ENCODE assay signal across 22 cellular contexts in genomic region chr22:17303441-17303839, GRCh38.
DNase-seq lines count a peak whose midpoint lies in the region; ATAC-seq and TF ChIP-seq lines count a peak whose summit lies in the region.
"Had no signal": no experiment of that assay in that cellular context is flagged by ENCODE, and none has a peak within 500 bp of the region (broad histone marks: within the 10 kb centered on the region; RNA-seq: fewer than 3 reads in every experiment).

No MANE protein-coding gene starts in this region.

- H3K27me3 ChIP-seq in GM23338 (ENCODE audit: insufficient read depth): no peaks in the 10 kb centered on the region
- H3K27me3 ChIP-seq in body of pancreas: no peaks in the 10 kb centered on the region
- H3K27me3 ChIP-seq: testis had no signal

- H3K36me3 ChIP-seq in GM23338 (ENCODE audit: insufficient read depth) (no peaks in the 10 kb centered on the region), body of pancreas (replicated peaks in 1 of 2; ENCODE audit: insufficient read depth in 1 of 2, low read depth in 2 of 2) (no peaks in the 10 kb centered on the region)
- H3K36me3 ChIP-seq: lower lobe of right lung had no signal

- no peaks in the 10 kb centered on the region for H3K9me3 Mint-ChIP-seq in activated CD4-positive, alpha-beta T cell treated with anti-CD3 and anti-CD28 coated beads for 36 hours (ENCODE audit: low read depth)
- H3K9me3 Mint-ChIP-seq in GM23338: peaks cover 16% of the 10 kb centered on the region
- no peaks in the 10 kb centered on the region for H3K9me3 Mint-ChIP-seq in activated T-helper 2 cell treated with anti-CD3 and anti-CD28 coated beads, Interferon-gamma antibody, Interleukin-2, Interleukin-4, amounts not matched to agents 10 μg/mL and 5 μg/mL and 100 μg/mL, durations not matched to agents 14 hours and 24 hours and 36 hours
- peaks cover 0 to 3% (median 0%) of the 10 kb centered on the region in 9 donors for H3K9me3 Mint-ChIP-seq in naive thymus-derived CD8-positive, alpha-beta T cell

- no peaks in the 10 kb centered on the region for H3K79me2 ChIP-seq in GM23338 (replicated peaks; ENCODE audit: insufficient read depth)

- CTCF ChIA-PET in activated CD4-positive, alpha-beta T cell treated with anti-CD3 and anti-CD28 coated beads for 36 hours (lab: Charles Lee): no interaction called here

- intact Hi-C loops in activated CD4-positive, alpha-beta T cell treated with anti-CD3 and anti-CD28 coated beads for 36 hours (cut with DNase I, micrococcal nuclease): no loop called here
- intact Hi-C loops in activated T-helper 2 cell treated with anti-CD3 and anti-CD28 coated beads, Interferon-gamma antibody, Interleukin-2, Interleukin-4, amounts not matched to agents 10 μg/mL and 5 μg/mL and 100 μg/mL, durations not matched to agents 14 hours and 24 hours and 36 hours (cut with micrococcal nuclease): loop anchor here (5.0 to 10.0 kb wide), 2 partner anchors 86 to 229 kb away; partner anchors contain the start of gene ADA2
- intact Hi-C loops in body of pancreas (cut with DNase I): no loop called here

- H3K4me3 Mint-ChIP-seq in activated CD4-positive, alpha-beta T cell treated with anti-CD3 and anti-CD28 coated beads for 36 hours: no peak overlapping the region
- no peak overlapping the region; the same call in 2 of the 3 replicates for H3K4me3 Mint-ChIP-seq in GM23338
- no peak overlapping the region for H3K4me3 Mint-ChIP-seq in activated T-helper 2 cell treated with anti-CD3 and anti-CD28 coated beads, Interferon-gamma antibody, Interleukin-2, Interleukin-4, amounts not matched to agents 10 μg/mL and 5 μg/mL and 100 μg/mL, durations not matched to agents 14 hours and 24 hours and 36 hours (ENCODE audit: low read depth)
- peak overlapping the region in 7 of 10 donors; percentile 36 to 65 (median 60) for H3K4me3 Mint-ChIP-seq in naive thymus-derived CD8-positive, alpha-beta T cell

- 0 out of 2 replicates have a peak, but pooled peaks cover 10% of the 10 kb centered on the region for H3K4me1 ChIP-seq in GM23338 (ENCODE audit: insufficient read depth)
- no peaks in the 10 kb centered on the region for H3K4me1 ChIP-seq in body of pancreas
- H3K4me1 ChIP-seq: lower lobe of right lung, testis had no signal

- no peak overlapping the region for H3K4me2 ChIP-seq in GM23338

- no peaks in the 10 kb centered on the region for H4K20me1 ChIP-seq in GM23338 (replicated peaks; ENCODE audit: insufficient read depth)

- TF ChIP-seq CTCF in GM23338 (conservative IDR thresholded peaks at IDR 0.05; ENCODE audit: low read depth in 2 of 2) (no peak), body of pancreas (IDR thresholded peaks at IDR 0.05) (no peak)

- H3K9me2 ChIP-seq in GM23338 (ENCODE audit: insufficient read depth): 0 out of 2 replicates have a peak, but pooled peaks cover 4% of the 10 kb centered on the region

- peak overlapping the region; percentile 94 for H3K27ac Mint-ChIP-seq in activated CD4-positive, alpha-beta T cell treated with anti-CD3 and anti-CD28 coated beads for 36 hours
- H3K27ac Mint-ChIP-seq in GM23338: no peak overlapping the region
- H3K27ac Mint-ChIP-seq in activated T-helper 2 cell treated with anti-CD3 and anti-CD28 coated beads, Interferon-gamma antibody, Interleukin-2, Interleukin-4, amounts not matched to agents 10 μg/mL and 5 μg/mL and 100 μg/mL, durations not matched to agents 14 hours and 24 hours and 36 hours: peak overlapping the region; percentile 20
- H3K27ac Mint-ChIP-seq in naive thymus-derived CD8-positive, alpha-beta T cell: peak overlapping the region in 7 of 10 donors; percentile 16 to 92 (median 78)

- no peaks in the 10 kb centered on the region for H3K9me3 ChIP-seq in body of pancreas
- H3K9me3 ChIP-seq: lower lobe of right lung, testis had no signal

- WGBS in body of pancreas, 2 donors: 80 to 90% methylated on average over 15 of the region's 15 CpGs

- H3K4me3 ChIP-seq in GM23338 (no peak overlapping the region), body of pancreas (no peak overlapping the region)
- H3K4me3 ChIP-seq: lower lobe of right lung, testis had no signal

- H3K27ac ChIP-seq in GM23338 (ENCODE audit: low read depth): no peak overlapping the region
- no peak overlapping the region for H3K27ac ChIP-seq in body of pancreas
- H3K27ac ChIP-seq: lower lobe of right lung, testis had no signal

- ATAC-seq in activated CD4-positive, alpha-beta T cell treated with anti-CD3 and anti-CD28 coated beads for 36 hours: no peak
- ATAC-seq in GM23338: no peak
- ATAC-seq in naive thymus-derived CD8-positive, alpha-beta T cell: no peak
- no peak for ATAC-seq in GM21381 (IDR thresholded peaks at IDR 0.05; ENCODE audit: unreplicated experiment)
- no peak for ATAC-seq in body of pancreas

- H3K36me3 Mint-ChIP-seq in activated CD4-positive, alpha-beta T cell treated with anti-CD3 and anti-CD28 coated beads for 36 hours (ENCODE audit: low read depth): no peaks in the 10 kb centered on the region
- peaks cover 9% of the 10 kb centered on the region; the same call in 2 of the 3 replicates for H3K36me3 Mint-ChIP-seq in GM23338 (ENCODE audit: low read depth)
- no peaks in the 10 kb centered on the region for H3K36me3 Mint-ChIP-seq in activated T-helper 2 cell treated with anti-CD3 and anti-CD28 coated beads, Interferon-gamma antibody, Interleukin-2, Interleukin-4, amounts not matched to agents 10 μg/mL and 5 μg/mL and 100 μg/mL, durations not matched to agents 14 hours and 24 hours and 36 hours (ENCODE audit: low read depth)
- no peaks in the 10 kb centered on the region for H3K36me3 Mint-ChIP-seq in naive thymus-derived CD8-positive, alpha-beta T cell

- H3F3A ChIP-seq in GM23338 (replicated peaks; ENCODE audit: low read depth): no peaks in the 10 kb centered on the region; the same call in 1 of the 2 replicates

- H2AFZ ChIP-seq in GM23338: peak overlapping the region; percentile 59

- POLR2A ChIA-PET in activated CD4-positive, alpha-beta T cell treated with anti-CD3 and anti-CD28 coated beads for 36 hours (lab: Charles Lee): no interaction called here
- POLR2A ChIA-PET in naive thymus-derived CD8-positive, alpha-beta T cell (lab: Charles Lee): interaction anchor here (0.7 kb wide), 1 partner anchor 134 kb away, joined by 3 read pairs; no protein-coding TSS in a partner anchor

- no peak for DNase-seq in activated CD4-positive, alpha-beta T cell treated with anti-CD3 and anti-CD28 coated beads for 36 hours
- no peak for DNase-seq in activated CD4-positive, alpha-beta T cell treated with anti-CD3 and anti-CD28 coated beads for 48 hours
- DNase-seq in GM23338 (ENCODE audit: low spot score) (no peak), anterior cingulate cortex (lab: John Stamatoyannopoulos, UW) (no peak), body of pancreas (no peak)
- no peak for DNase-seq in activated T-helper 2 cell treated with anti-CD3 and anti-CD28 coated beads, Interferon-gamma antibody, Interleukin-2, Interleukin-4, amounts not matched to agents 10 μg/mL and 5 μg/mL and 100 μg/mL, durations not matched to agents 14 hours and 24 hours and 36 hours (ENCODE audit: low spot score)
- no peak for DNase-seq in naive thymus-derived CD8-positive, alpha-beta T cell
- DNase-seq: aorta, cerebellar nuclear complex, foreskin fibroblast, H7, islet precursor cell, Karpas-422, lower lobe of right lung, NCI-H1092, NCI-H2029, NCI-H226, NCI-H82, Right ventricle myocardium superior, SW 1271, testis had no signal

- TF ChIP-seq POLR2A in body of pancreas (IDR thresholded peaks at IDR 0.05): no peak

- H3K4me1 Mint-ChIP-seq in activated CD4-positive, alpha-beta T cell treated with anti-CD3 and anti-CD28 coated beads for 36 hours: peaks cover 18% of the 10 kb centered on the region
- H3K4me1 Mint-ChIP-seq in GM23338: peaks cover 18% of the 10 kb centered on the region
- peaks cover 30% of the 10 kb centered on the region for H3K4me1 Mint-ChIP-seq in activated T-helper 2 cell treated with anti-CD3 and anti-CD28 coated beads, Interferon-gamma antibody, Interleukin-2, Interleukin-4, amounts not matched to agents 10 μg/mL and 5 μg/mL and 100 μg/mL, durations not matched to agents 14 hours and 24 hours and 36 hours (ENCODE audit: low read depth)
- peaks cover 12 to 36% (median 29%) of the 10 kb centered on the region in 4 donors for H3K4me1 Mint-ChIP-seq in naive thymus-derived CD8-positive, alpha-beta T cell

- no peaks in the 10 kb centered on the region for H3K27me3 Mint-ChIP-seq in activated CD4-positive, alpha-beta T cell treated with anti-CD3 and anti-CD28 coated beads for 36 hours
- H3K27me3 Mint-ChIP-seq in GM23338 (ENCODE audit: insufficient read depth, low read depth, poor library complexity): peaks cover 21% of the 10 kb centered on the region
- no peaks in the 10 kb centered on the region for H3K27me3 Mint-ChIP-seq in activated T-helper 2 cell treated with anti-CD3 and anti-CD28 coated beads, Interferon-gamma antibody, Interleukin-2, Interleukin-4, amounts not matched to agents 10 μg/mL and 5 μg/mL and 100 μg/mL, durations not matched to agents 14 hours and 24 hours and 36 hours (ENCODE audit: low read depth)
- H3K27me3 Mint-ChIP-seq in naive thymus-derived CD8-positive, alpha-beta T cell: no peaks in the 10 kb centered on the region

TF ChIP-seq in GM23338, 12 proteins besides CTCF, POLR2A, EP300 and RAD21:
- TF ChIP-seq ZNF114 (CRISPR knock-in tag; IDR thresholded peaks at IDR 0.05) (no peak), ZNF331 (CRISPR knock-in tag; IDR thresholded peaks at IDR 0.05; ENCODE audit: low read depth) (no peak), CREB1 (CRISPR knock-in tag; IDR thresholded peaks at IDR 0.05; ENCODE audit: low read depth) (no peak), EZH2 (IDR thresholded peaks at IDR 0.05; ENCODE audit: low read depth, unreplicated experiment) (no peak), NANOG (IDR thresholded peaks at IDR 0.05; ENCODE audit: borderline replicate concordance) (no peak)

Comparison
In these comparisons a context has a peak if more than half of its experiments do, and no peak if none do; other contexts are left out.
1. H3K4me3 Mint-ChIP-seq: peak in naive thymus-derived CD8-positive, alpha-beta T cell (7 of 10); none in activated CD4-positive, alpha-beta T cell treated with anti-CD3 and anti-CD28 coated beads for 36 hours (single experiment), GM23338 (single experiment) and activated T-helper 2 cell treated with anti-CD3 and anti-CD28 coated beads, Interferon-gamma antibody, Interleukin-2, Interleukin-4, amounts not matched to agents 10 μg/mL and 5 μg/mL and 100 μg/mL, durations not matched to agents 14 hours and 24 hours and 36 hours (single experiment).